Comparison of ENCODE assay signal across 24 cellular contexts in the genomic region with DNA sequence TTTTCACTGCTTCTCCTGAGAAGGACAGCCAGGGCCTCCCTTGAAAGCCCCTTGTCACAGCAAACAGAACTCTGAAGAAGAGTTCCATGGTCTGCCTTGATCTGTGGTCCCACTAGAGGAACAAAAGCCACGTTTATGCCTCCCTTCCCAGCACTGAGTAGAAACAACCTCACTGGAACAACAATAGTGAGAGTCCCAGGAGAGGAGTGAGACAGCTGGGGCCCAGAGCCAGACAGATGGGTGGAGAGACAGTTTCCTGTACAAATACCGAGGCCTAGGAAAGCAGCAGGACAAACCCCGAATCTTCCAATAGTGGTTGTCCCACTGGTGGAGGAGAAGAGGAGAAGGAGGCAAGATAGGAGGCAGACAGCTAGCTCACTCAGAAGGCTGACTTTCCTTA.
DNase-seq lines count a peak whose midpoint lies in the region; ATAC-seq and TF ChIP-seq lines count a peak whose summit lies in the region.
"Had no signal": no experiment of that assay in that cellular context is flagged by ENCODE, and none has a peak within 500 bp of the region (broad histone marks: within the 10 kb centered on the region; RNA-seq: fewer than 3 reads in every experiment).

No MANE protein-coding gene starts in this region.

- H3K4me3 ChIP-seq in BLaER1 = no peak overlapping the region
- H3K4me3 ChIP-seq in Karpas-422 (ENCODE audit: low read length) = no peak overlapping the region
- no peak overlapping the region for H3K4me3 ChIP-seq in cardiac fibroblast (replicated peaks in 1 of 2; ENCODE audit: low read depth in 2 of 2, low read length in 2 of 2)
- H3K4me3 ChIP-seq in osteoblast (ENCODE audit: insufficient read depth, low read length) = no peak overlapping the region
- H3K4me3 ChIP-seq: ascending aorta, coronary artery, gastrocnemius medialis, GM12878, right atrium auricular region, stomach had no signal

- no peaks in the 10 kb centered on the region for H3K9me2 ChIP-seq in Karpas-422 (replicated peaks; ENCODE audit: insufficient read depth, low read length)

- H4K20me1 ChIP-seq in BLaER1 (no peaks in the 10 kb centered on the region), Karpas-422 (ENCODE audit: insufficient read depth, low read depth, low read length) (no peaks in the 10 kb centered on the region), osteoblast (ENCODE audit: insufficient read depth, low read length) (no peaks in the 10 kb centered on the region)

- peaks cover 19% of the 10 kb centered on the region for H3K4me1 ChIP-seq in BLaER1
- H3K4me1 ChIP-seq in Karpas-422 (ENCODE audit: low read length) = peaks cover 43% of the 10 kb centered on the region
- H3K4me1 ChIP-seq in osteoblast (ENCODE audit: insufficient read depth, low read length) = peaks cover 41% of the 10 kb centered on the region
- H3K4me1 ChIP-seq: ascending aorta, Caco-2, gastrocnemius medialis, stomach had no signal

- H3K27ac ChIP-seq in BLaER1 (no peak overlapping the region), Karpas-422 (ENCODE audit: low read length) (no peak overlapping the region), osteoblast (ENCODE audit: low read depth, low read length) (peak overlapping the region; percentile 31)
- H3K27ac ChIP-seq: ascending aorta, coronary artery, gastrocnemius medialis, neutrophil, right atrium auricular region, stomach, VCaP had no signal

- TF ChIP-seq CTCF in cardiac fibroblast (IDR thresholded peaks at IDR 0.05; ENCODE audit: low read depth, low read length) (no peak), osteoblast (IDR thresholded peaks at IDR 0.05; ENCODE audit: extremely low read depth, low read depth, low read length) (no peak)

- no peak overlapping the region; the same call in 1 of the 2 replicates for H3K9ac ChIP-seq in BLaER1
- peak overlapping the region; percentile 19; the same call in 1 of the 2 replicates for H3K9ac ChIP-seq in Karpas-422 (ENCODE audit: low read length)

- H3K9me3 ChIP-seq in BLaER1 (no peaks in the 10 kb centered on the region), Karpas-422 (ENCODE audit: low read length) (no peaks in the 10 kb centered on the region), osteoblast (ENCODE audit: low read depth, low read length) (no peaks in the 10 kb centered on the region)
- H3K9me3 ChIP-seq: ascending aorta, Caco-2, gastrocnemius medialis, neutrophil, right atrium auricular region, stomach had no signal

- DNase-seq in Karpas-422 = no peak
- peak; percentile 42 to 80 for DNase-seq in cardiac fibroblast (ENCODE audit: low read depth in 2 of 2)
- DNase-seq in osteoblast (ENCODE audit: insufficient read length, low spot score, missing footprints) = peak; percentile 81
- no peak for DNase-seq in amniotic stem cell (lab: John Stamatoyannopoulos, UW)
- DNase-seq in H4 (ENCODE audit: low spot score) = no peak
- no peak for DNase-seq in DMS53 treated with DMSO at 0.1 percent for 48 hours (lab: John Stamatoyannopoulos, UW; ENCODE audit: unreplicated experiment)
- DNase-seq: activated CD4-positive, alpha-beta T cell treated with anti-CD3 and anti-CD28 coated beads, Interleukin-2, amount 50 U/mL, for 48 hours; activated naive CD4-positive, alpha-beta T cell treated with anti-CD3 and anti-CD28 coated beads for 36 hours; Caco-2; gastrocnemius medialis; GDM1; KG1; NCI-H1092; NCI-H2227 treated with DMSO at 0.1 percent for 48 hours; stimulated activated CD4-positive, alpha-beta T cell treated with anti-CD3 and anti-CD28 coated beads, Interleukin-1b, Interleukin-23, amount 100 ng/mL, for 48 hours; stomach had no signal

- no peaks in the 10 kb centered on the region for H3K27me3 ChIP-seq in BLaER1
- H3K27me3 ChIP-seq in Karpas-422 (ENCODE audit: low read length) = no peaks in the 10 kb centered on the region
- H3K27me3 ChIP-seq in osteoblast (ENCODE audit: insufficient read depth, low read length) = no peaks in the 10 kb centered on the region
- H3K27me3 ChIP-seq: ascending aorta, gastrocnemius medialis, right atrium auricular region had no signal

- ATAC-seq in esophagus mucosa = no peak
- ATAC-seq: gastrocnemius medialis had no signal

- H3K79me2 ChIP-seq in Karpas-422 (ENCODE audit: low read length) (no peaks in the 10 kb centered on the region), osteoblast (ENCODE audit: insufficient read depth, low read length) (peaks cover 4% of the 10 kb centered on the region)

- H3K4me2 ChIP-seq in BLaER1 = peak overlapping the region; percentile 54
- H3K4me2 ChIP-seq in Karpas-422 (ENCODE audit: low read depth, low read length, poor library complexity, severe bottlenecking) = no peak overlapping the region
- H3K4me2 ChIP-seq in osteoblast (ENCODE audit: insufficient read depth, low read length) = peak overlapping the region; percentile 21

- H3K36me3 ChIP-seq in BLaER1 = no peaks in the 10 kb centered on the region
- no peaks in the 10 kb centered on the region for H3K36me3 ChIP-seq in Karpas-422 (ENCODE audit: insufficient read depth, low read length)
- no peaks in the 10 kb centered on the region for H3K36me3 ChIP-seq in osteoblast (ENCODE audit: insufficient read depth, low read length)
- H3K36me3 ChIP-seq: ascending aorta, gastrocnemius medialis, neutrophil, right atrium auricular region, stomach had no signal

- no peak overlapping the region for H2AFZ ChIP-seq in Karpas-422 (ENCODE audit: low read length)
- peak overlapping the region; percentile 64 for H2AFZ ChIP-seq in osteoblast (ENCODE audit: low read length)

Comparison
In these comparisons a context has a peak if more than half of its experiments do, and no peak if none do; other contexts are left out.
1. DNase-seq: peak in cardiac fibroblast (2 of 2) and osteoblast (single experiment); none in Karpas-422 (single experiment), amniotic stem cell (single experiment), H4 (single experiment) and DMS53 treated with DMSO at 0.1 percent for 48 hours (single experiment).